1 cellular context compared by ENCODE assay signal in the genomic region with DNA sequence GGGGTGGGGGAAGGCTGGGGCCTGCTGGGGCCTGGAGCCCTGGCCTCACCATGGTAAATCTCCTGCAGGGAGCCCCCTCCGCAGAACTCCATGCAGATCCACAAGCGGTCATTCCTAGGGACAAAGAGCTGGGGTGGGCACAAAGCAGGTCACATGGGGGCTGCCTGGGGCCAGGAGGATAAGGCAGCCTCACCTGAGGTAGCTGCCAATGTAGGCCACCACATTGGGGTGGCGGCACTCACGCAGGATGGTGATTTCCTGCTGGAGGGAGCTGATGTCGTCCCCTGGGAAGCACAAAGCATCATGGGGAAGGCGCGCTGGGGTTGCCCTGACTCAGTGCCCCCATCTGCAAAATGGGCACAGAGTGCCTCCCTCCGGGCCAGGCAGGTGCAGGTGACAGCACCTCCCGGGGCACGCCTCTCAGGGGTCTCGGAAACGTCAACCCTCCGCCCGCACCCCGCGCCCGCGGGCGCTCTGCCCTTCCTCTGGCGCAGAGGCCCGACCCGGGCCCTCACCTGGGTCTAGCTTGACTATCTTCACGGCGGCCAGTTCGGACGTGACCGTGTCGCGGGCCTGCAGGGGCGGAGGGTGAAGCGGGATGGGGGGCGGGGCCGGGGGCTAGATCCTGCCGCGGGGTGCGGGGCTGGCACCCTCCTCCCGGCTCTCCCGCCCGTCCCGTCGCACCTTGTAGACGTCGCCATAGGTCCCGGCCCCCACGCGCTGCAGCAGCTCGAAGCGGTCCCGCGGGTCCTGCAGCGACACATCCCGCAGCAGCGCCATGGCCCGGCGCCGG.
TF ChIP-seq lines count a peak whose summit lies in the region.

No MANE protein-coding gene starts in this region.

TF ChIP-seq in HepG2, 621 proteins besides CTCF, POLR2A, EP300 and RAD21 (continued from another document):
- TF ChIP-seq, protein P1, sequence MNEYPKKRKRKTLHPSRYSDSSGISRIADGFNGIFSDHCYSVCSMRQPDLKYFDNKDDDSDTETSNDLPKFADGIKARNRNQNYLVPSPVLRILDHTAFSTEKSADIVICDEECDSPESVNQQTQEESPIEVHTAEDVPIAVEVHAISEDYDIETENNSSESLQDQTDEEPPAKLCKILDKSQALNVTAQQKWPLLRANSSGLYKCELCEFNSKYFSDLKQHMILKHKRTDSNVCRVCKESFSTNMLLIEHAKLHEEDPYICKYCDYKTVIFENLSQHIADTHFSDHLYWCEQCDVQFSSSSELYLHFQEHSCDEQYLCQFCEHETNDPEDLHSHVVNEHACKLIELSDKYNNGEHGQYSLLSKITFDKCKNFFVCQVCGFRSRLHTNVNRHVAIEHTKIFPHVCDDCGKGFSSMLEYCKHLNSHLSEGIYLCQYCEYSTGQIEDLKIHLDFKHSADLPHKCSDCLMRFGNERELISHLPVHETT (CRISPR knock-in tag; conservative IDR thresholded peaks at IDR 0.05) = no peak
- TF ChIP-seq PHF5A (CRISPR knock-in tag; IDR thresholded peaks at IDR 0.05; ENCODE audit: low read depth, unreplicated experiment) = no peak
- TF ChIP-seq REXO4 (CRISPR knock-in tag; IDR thresholded peaks at IDR 0.05; ENCODE audit: borderline replicate concordance) = no peak
- no peak for TF ChIP-seq XRCC5 (optimal IDR thresholded peaks at IDR 0.05; ENCODE audit: low read length)
- TF ChIP-seq CHCHD3 (CRISPR knock-in tag; IDR thresholded peaks at IDR 0.05) = no peak
- TF ChIP-seq FOXM1 (CRISPR knock-in tag; IDR thresholded peaks at IDR 0.05) = no peak
- TF ChIP-seq, protein P2, sequence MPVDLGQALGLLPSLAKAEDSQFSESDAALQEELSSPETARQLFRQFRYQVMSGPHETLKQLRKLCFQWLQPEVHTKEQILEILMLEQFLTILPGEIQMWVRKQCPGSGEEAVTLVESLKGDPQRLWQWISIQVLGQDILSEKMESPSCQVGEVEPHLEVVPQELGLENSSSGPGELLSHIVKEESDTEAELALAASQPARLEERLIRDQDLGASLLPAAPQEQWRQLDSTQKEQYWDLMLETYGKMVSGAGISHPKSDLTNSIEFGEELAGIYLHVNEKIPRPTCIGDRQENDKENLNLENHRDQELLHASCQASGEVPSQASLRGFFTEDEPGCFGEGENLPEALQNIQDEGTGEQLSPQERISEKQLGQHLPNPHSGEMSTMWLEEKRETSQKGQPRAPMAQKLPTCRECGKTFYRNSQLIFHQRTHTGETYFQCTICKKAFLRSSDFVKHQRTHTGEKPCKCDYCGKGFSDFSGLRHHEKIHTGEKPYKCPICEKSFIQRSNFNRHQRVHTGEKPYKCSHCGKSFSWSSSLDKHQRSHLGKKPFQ (CRISPR knock-in tag; IDR thresholded peaks at IDR 0.05; ENCODE audit: insufficient replicate concordance) = no peak
- no peak for TF ChIP-seq RFX3 (CRISPR knock-in tag; IDR thresholded peaks at IDR 0.05)
- no peak for TF ChIP-seq ZNF766 (CRISPR knock-in tag; IDR thresholded peaks at IDR 0.05; ENCODE audit: borderline replicate concordance)
- TF ChIP-seq ZNF234 (CRISPR knock-in tag; conservative IDR thresholded peaks at IDR 0.05) = no peak
